Comparison of ENCODE assay signal across 14 cellular contexts in genomic region chr9:101376117-101376866, GRCh38. TPM values are rescaled to one million over a fixed set of nuclear protein-coding genes. Genes with fewer than 3 reads are reported as not detected.
DNase-seq lines count a peak whose midpoint lies in the region; ATAC-seq and TF ChIP-seq lines count a peak whose summit lies in the region.
"Had no signal": no experiment of that assay in that cellular context is flagged by ENCODE, and none has a peak within 500 bp of the region (broad histone marks: within the 10 kb centered on the region; RNA-seq: fewer than 3 reads in every experiment).

No MANE protein-coding gene starts in this region.

- no peak overlapping the region for H2AFZ ChIP-seq in IMR-90 (replicated peaks; ENCODE audit: low read length, poor library complexity)

- no peak overlapping the region for H2AK9ac ChIP-seq in IMR-90 (replicated peaks; ENCODE audit: low read depth, low read length, poor library complexity)

- ATAC-seq in IMR-90 (ENCODE audit: low read depth) = no peak
- no peak for ATAC-seq in left cardiac atrium
- no peak for ATAC-seq in HG03520 (IDR thresholded peaks at IDR 0.05; ENCODE audit: unreplicated experiment)
- ATAC-seq in T-cell (replicated peaks in 1 of 4) = no peak
- ATAC-seq in activated CD8-positive, alpha-beta T cell treated with anti-CD3 and anti-CD28 coated beads for 36 hours = no peak
- ATAC-seq: activated T-cell treated with anti-CD3 and anti-CD28 coated beads, Interleukin-2, amount 50 U/mL, for 72 hours had no signal

- H4K20me1 ChIP-seq in IMR-90 (ENCODE audit: insufficient read depth, low read length) = no peaks in the 10 kb centered on the region
- H4K20me1 ChIP-seq: BLaER1 treated with 17β-estradiol and CSF1 and Interleukin-3, amounts not matched to agents 10 nM and 100 nM had no signal

- no peak overlapping the region for H4K8ac ChIP-seq in IMR-90 (ENCODE audit: low read depth in 2 of 2, low read length in 2 of 2)

- H3K23ac ChIP-seq in IMR-90 (ENCODE audit: low read depth, low read length) = no peak overlapping the region

- no peaks in the 10 kb centered on the region for H3K79me1 ChIP-seq in IMR-90 (ENCODE audit: low read depth in 1 of 2, low read length in 2 of 2)

- in situ Hi-C loops in IMR-90 (cut with MboI; ENCODE audit: low sequenced_read_pairs) = no loop called here

- TF ChIP-seq RAD21 in IMR-90 (IDR thresholded peaks at IDR 0.05; ENCODE audit: low read length) = no peak

- no peak overlapping the region for H4K5ac ChIP-seq in IMR-90 (ENCODE audit: low read depth, low read length)

- H3K36me3 ChIP-seq in IMR-90 (ENCODE audit: control insufficient read depth, insufficient read depth, low read length) = no peaks in the 10 kb centered on the region
- H3K36me3 ChIP-seq: BLaER1 treated with 17β-estradiol and CSF1 and Interleukin-3, amounts not matched to agents 10 nM and 100 nM had no signal

- H4K91ac ChIP-seq in IMR-90 (ENCODE audit: insufficient read depth, low read depth, low read length) = no peak overlapping the region

- no peak overlapping the region for H3K4me3 Mint-ChIP-seq in T-cell
- H3K4me3 Mint-ChIP-seq in activated CD8-positive, alpha-beta T cell treated with anti-CD3 and anti-CD28 coated beads for 36 hours = no peak overlapping the region
- H3K4me3 Mint-ChIP-seq: activated T-cell treated with anti-CD3 and anti-CD28 coated beads, Interleukin-2, amount 50 U/mL, for 72 hours; memory B cell had no signal

- H3K4ac ChIP-seq in IMR-90 (ENCODE audit: low read depth, low read length) = no peak overlapping the region

- DNase-seq in AG08396 (ENCODE audit: low spot score) = peak; percentile 2
- peak; percentile 63 for DNase-seq in IMR-90
- peak; percentile 69 to 71 for DNase-seq in cardiac fibroblast (ENCODE audit: low read depth in 2 of 2)
- peak; percentile 40 for DNase-seq in myocyte (ENCODE audit: low read depth)
- no peak for DNase-seq in left cardiac atrium
- DNase-seq in T-cell = no peak
- DNase-seq in activated CD8-positive, alpha-beta T cell treated with anti-CD3 and anti-CD28 coated beads for 36 hours = no peak
- DNase-seq: activated CD4-positive, alpha-beta T cell treated with anti-CD3 and anti-CD28 coated beads for 1 hour; activated T-cell treated with anti-CD3 and anti-CD28 coated beads, Interleukin-2, amount 50 U/mL, for 72 hours; NCI-H2081 treated with DMSO at 0.1 percent for 48 hours; stimulated activated CD4-positive, alpha-beta T cell treated with anti-CD3 and anti-CD28 coated beads, Interleukin-1b, Interleukin-23, amount 100 ng/mL, for 48 hours had no signal

- H2BK15ac ChIP-seq in IMR-90 (ENCODE audit: low read depth, low read length) = no peak overlapping the region

- CTCF ChIA-PET in IMR-90 (lab: Yijun Ruan, JAX) (interaction anchor here (1.5 kb wide), 1 partner anchor 12 kb away, joined by 5 read pairs; no protein-coding TSS in a partner anchor), T-cell (lab: Charles Lee) (no interaction called here)
- CTCF ChIA-PET in activated CD8-positive, alpha-beta T cell treated with anti-CD3 and anti-CD28 coated beads for 36 hours (lab: Charles Lee) = interaction anchor here (1.6 to 1.7 kb wide), 2 partner anchors 12 to 13 kb away, joined by 3 to 4 read pairs; no protein-coding TSS in a partner anchor

- H3K27me3 Mint-ChIP-seq in T-cell = peaks cover 17 to 26% of the 10 kb centered on the region in 2 donors
- peaks cover 19% of the 10 kb centered on the region for H3K27me3 Mint-ChIP-seq in activated CD8-positive, alpha-beta T cell treated with anti-CD3 and anti-CD28 coated beads for 36 hours

- no peak overlapping the region for H3K27ac Mint-ChIP-seq in T-cell
- H3K27ac Mint-ChIP-seq in activated CD8-positive, alpha-beta T cell treated with anti-CD3 and anti-CD28 coated beads for 36 hours = no peak overlapping the region
- H3K27ac Mint-ChIP-seq: activated T-cell treated with anti-CD3 and anti-CD28 coated beads, Interleukin-2, amount 50 U/mL, for 72 hours; memory B cell had no signal

- no peak overlapping the region for H3K4me2 ChIP-seq in IMR-90 (ENCODE audit: low read depth, low read length)
- H3K4me2 ChIP-seq: BLaER1 treated with 17β-estradiol and CSF1 and Interleukin-3, amounts not matched to agents 10 nM and 100 nM had no signal

- H3K9ac ChIP-seq in IMR-90 (ENCODE audit: low read depth, low read length) = no peak overlapping the region
- H3K9ac ChIP-seq: BLaER1 treated with 17β-estradiol and CSF1 and Interleukin-3, amounts not matched to agents 10 nM and 100 nM had no signal

- H3K4me1 ChIP-seq in IMR-90 (ENCODE audit: control insufficient read depth, insufficient read depth, low read length) = 0 out of 2 replicates have a peak, but pooled peaks cover 2% of the 10 kb centered on the region
- H3K4me1 ChIP-seq: BLaER1 treated with 17β-estradiol and CSF1 and Interleukin-3, amounts not matched to agents 10 nM and 100 nM had no signal

- TF ChIP-seq CTCF in IMR-90 (conservative IDR thresholded peaks at IDR 0.05; ENCODE audit: low read depth, low read length) (no peak), cardiac fibroblast (IDR thresholded peaks at IDR 0.05; ENCODE audit: low read depth, low read length) (no peak)
- TF ChIP-seq CTCF in activated CD8-positive, alpha-beta T cell treated with anti-CD3 and anti-CD28 coated beads for 36 hours (IDR thresholded peaks at IDR 0.05) = no peak

- peaks cover 0 to 7% (median 5%) of the 10 kb centered on the region in 3 donors for H3K9me3 Mint-ChIP-seq in T-cell
- H3K9me3 Mint-ChIP-seq in activated CD8-positive, alpha-beta T cell treated with anti-CD3 and anti-CD28 coated beads for 36 hours = peaks cover 2% of the 10 kb centered on the region

- H3K9me3 ChIP-seq in IMR-90 (ENCODE audit: control insufficient read depth, insufficient read depth, low read length) = no peaks in the 10 kb centered on the region

- H3K27me3 ChIP-seq in IMR-90 (ENCODE audit: control insufficient read depth, insufficient read depth, low read length) = no peaks in the 10 kb centered on the region
- H3K27me3 ChIP-seq: BLaER1 treated with 17β-estradiol and CSF1 and Interleukin-3, amounts not matched to agents 10 nM and 100 nM had no signal

- no peaks in the 10 kb centered on the region for H3K9me1 ChIP-seq in IMR-90 (ENCODE audit: insufficient read depth, low read length)

- no peak overlapping the region for H3K18ac ChIP-seq in IMR-90 (ENCODE audit: low read depth, low read length)

- H3K36me3 Mint-ChIP-seq in T-cell = peaks cover 5% of the 10 kb centered on the region
- no peaks in the 10 kb centered on the region for H3K36me3 Mint-ChIP-seq in activated CD8-positive, alpha-beta T cell treated with anti-CD3 and anti-CD28 coated beads for 36 hours (ENCODE audit: low read depth)

- no peak overlapping the region for H2BK120ac ChIP-seq in IMR-90 (ENCODE audit: low read depth, low read length)

- POLR2A ChIA-PET in IMR-90 (lab: Charles Lee; ENCODE audit: unreplicated experiment) (no interaction called here), T-cell (lab: Charles Lee) (interaction anchor here in 1 of 2 donors (0.7 kb wide), 1 partner anchor 31 kb away, joined by 3 read pairs; no protein-coding TSS in a partner anchor)
- POLR2A ChIA-PET in activated CD8-positive, alpha-beta T cell treated with anti-CD3 and anti-CD28 coated beads for 36 hours (lab: Charles Lee) = no interaction called here

- no peak overlapping the region for H3K27ac ChIP-seq in IMR-90 (ENCODE audit: insufficient read depth, low read length)
- H3K27ac ChIP-seq: BLaER1 treated with 17β-estradiol and CSF1 and Interleukin-3, amounts not matched to agents 10 nM and 100 nM had no signal

- no peak overlapping the region for H2AK5ac ChIP-seq in IMR-90 (ENCODE audit: low read depth, low read length)

- intact Hi-C loops in IMR-90 (cut with micrococcal nuclease) (no loop called here), left cardiac atrium (cut with DNase I) (no loop called here)
- intact Hi-C loops in activated CD8-positive, alpha-beta T cell treated with anti-CD3 and anti-CD28 coated beads for 36 hours (cut with micrococcal nuclease) = no loop called here

- H2BK20ac ChIP-seq in IMR-90 (ENCODE audit: low read depth, low read length) = no peak overlapping the region

- dilution Hi-C loops in IMR-90 (cut with HindIII; ENCODE audit: low sequenced_read_pairs, unreplicated experiment) = no loop called here

- no peaks in the 10 kb centered on the region for H3K4me1 Mint-ChIP-seq in T-cell
- no peaks in the 10 kb centered on the region for H3K4me1 Mint-ChIP-seq in activated CD8-positive, alpha-beta T cell treated with anti-CD3 and anti-CD28 coated beads for 36 hours (ENCODE audit: low read depth)
- H3K4me1 Mint-ChIP-seq: memory B cell had no signal

- WGBS in IMR-90 (ENCODE audit: extremely low coverage in 2 of 2, insufficient read length in 1 of 2), 2 experiments = 83% methylated on average over 2 of the region's 6 CpGs; no CpG with 5 or more reads in 1 of the 2 experiments

- no peak overlapping the region for H3K4me3 ChIP-seq in IMR-90 (ENCODE audit: insufficient read depth, low read depth, low read length)
- H3K4me3 ChIP-seq in cardiac fibroblast (replicated peaks in 1 of 2; ENCODE audit: low read depth in 2 of 2, low read length in 2 of 2) = no peak overlapping the region
- H3K4me3 ChIP-seq: BLaER1 treated with 17β-estradiol and CSF1 and Interleukin-3, amounts not matched to agents 10 nM and 100 nM had no signal

- no peak for TF ChIP-seq POLR2A in IMR-90 (IDR thresholded peaks at IDR 0.05; ENCODE audit: low read depth, low read length)

- no peak overlapping the region for H3K14ac ChIP-seq in IMR-90 (replicated peaks; ENCODE audit: low read depth, low read length)

- no peak overlapping the region for H3K56ac ChIP-seq in IMR-90 (ENCODE audit: extremely low read depth, insufficient read depth, low read length)

- no TSS peak for BruUV-seq in IMR-90 (replicated peaks; lab: Mats Ljungman, UMichigan)

- H2BK5ac ChIP-seq in IMR-90 (ENCODE audit: low read depth, low read length, poor library complexity, severe bottlenecking) = no peak overlapping the region

RNA-seq across cellular contexts. Expression of gene BAAT, which starts 8.5 kb away (rescaled TPM):
- total RNA-seq in IMR-90 (2012; rRNA removed) (under 0.01 TPM in 1 of 2 replicates, not detected in the other), myocyte (0.37 and 1.8 TPM in 2 replicates), left cardiac atrium (under 1 TPM in 1 of 2 donors, not detected in 1; 0.16 TPM), T-cell (under 1 TPM in 3 of 5 donors, not detected in 2; 0.13 to 0.36 (median 0.35) TPM)
- polyA plus RNA-seq in IMR-90 (2012; rRNA removed) = not detected in 2 replicates
- polyA plus RNA-seq in IMR-90 (2012; cell fraction: cytosol; rRNA removed) = not detected in 2 replicates
- polyA plus RNA-seq in IMR-90 (2012; cell fraction: nucleus; rRNA removed; ENCODE audit: low replicate concordance) = 0.02 and 0.09 TPM in 2 replicates
- 0.03 TPM for polyA plus RNA-seq in myocyte (2012)
- total RNA-seq in activated CD8-positive, alpha-beta T cell treated with anti-CD3 and anti-CD28 coated beads for 36 hours = not detected

RNA-seq across cellular contexts. Expression of gene MRPL50, which starts 22.1 kb away (rescaled TPM):
- total RNA-seq in IMR-90 (2012; rRNA removed) (8.6 and 11.1 TPM in 2 replicates), myocyte (15.8 and 20.2 TPM in 2 replicates), left cardiac atrium (10 to 100 TPM; 15.0 to 19.9 TPM), T-cell (10 to 100 TPM in 3 of 5 donors, 1 to 10 TPM in 2; 7.4 to 16.7 (median 16.3) TPM)
- 6.4 and 7.5 TPM in 2 replicates for polyA plus RNA-seq in IMR-90 (2012; rRNA removed)
- 0.71 and 2.2 TPM in 2 replicates for polyA plus RNA-seq in IMR-90 (2012; cell fraction: cytosol; rRNA removed)
- 0.13 and 2.2 TPM in 2 replicates for polyA plus RNA-seq in IMR-90 (2012; cell fraction: nucleus; rRNA removed; ENCODE audit: low replicate concordance)
- polyA plus RNA-seq in myocyte (2012) = 6.9 TPM
- total RNA-seq in activated CD8-positive, alpha-beta T cell treated with anti-CD3 and anti-CD28 coated beads for 36 hours = 10 to 100 TPM; 16.3 to 16.7 TPM

RNA-seq across cellular contexts. Expression of gene ZNF189, which starts 22.4 kb away (rescaled TPM):
- total RNA-seq in IMR-90 (2012; rRNA removed) = 19.9 and 21.4 TPM in 2 replicates
- polyA plus RNA-seq in IMR-90 (2012; rRNA removed) = 3.7 and 5.9 TPM in 2 replicates
- 0.43 and 0.67 TPM in 2 replicates for polyA plus RNA-seq in IMR-90 (2012; cell fraction: cytosol; rRNA removed)
- polyA plus RNA-seq in IMR-90 (2012; cell fraction: nucleus; rRNA removed; ENCODE audit: low replicate concordance) = 1.2 and 18.2 TPM in 2 replicates
- 19.0 and 23.7 TPM in 2 replicates for total RNA-seq in myocyte
- polyA plus RNA-seq in myocyte (2012) = 6.7 TPM
- 10 to 100 TPM; 18.9 to 36.7 TPM for total RNA-seq in left cardiac atrium
- total RNA-seq in T-cell = 10 to 100 TPM in 4 of 5 donors, 1 to 10 TPM in 1; 9.2 to 17.4 (median 16.6) TPM
- 1 to 10 TPM; 6.7 to 8.3 TPM for total RNA-seq in activated CD8-positive, alpha-beta T cell treated with anti-CD3 and anti-CD28 coated beads for 36 hours

RNA-seq across cellular contexts. Expression of gene ALDOB, which starts 59.3 kb away (rescaled TPM):
- total RNA-seq in IMR-90 (2012; rRNA removed) (not detected in 2 replicates), myocyte (not detected in 2 replicates), left cardiac atrium (1 to 10 TPM in 1 of 2 donors, under 1 TPM in 1; 0.53 to 1.4 TPM), T-cell (1 to 10 TPM in 3 of 5 donors, not detected in 2; 1.3 to 2.1 (median 1.6) TPM)
- polyA plus RNA-seq in IMR-90 (2012; rRNA removed) = not detected in 2 replicates
- not detected in 2 replicates for polyA plus RNA-seq in IMR-90 (2012; cell fraction: cytosol; rRNA removed)
- not detected in 2 replicates for polyA plus RNA-seq in IMR-90 (2012; cell fraction: nucleus; rRNA removed; ENCODE audit: low replicate concordance)
- 0.13 TPM for polyA plus RNA-seq in myocyte (2012)
- total RNA-seq in activated CD8-positive, alpha-beta T cell treated with anti-CD3 and anti-CD28 coated beads for 36 hours = not detected
- total RNA-seq: activated T-cell treated with anti-CD3 and anti-CD28 coated beads, Interleukin-2, amount 50 U/mL, for 72 hours had no signal

Comparison
In these comparisons a context has a peak if more than half of its experiments do, and no peak if none do; other contexts are left out.
1. DNase-seq: peak in AG08396 (single experiment), IMR-90 (single experiment), cardiac fibroblast (2 of 2) and myocyte (single experiment); none in left cardiac atrium (single experiment), T-cell (0 of 34) and activated CD8-positive, alpha-beta T cell treated with anti-CD3 and anti-CD28 coated beads for 36 hours (single experiment).
2. CTCF ChIA-PET loops: an anchor here in IMR-90 (1.5 kb wide) and activated CD8-positive, alpha-beta T cell treated with anti-CD3 and anti-CD28 coated beads for 36 hours (1.6 to 1.7 kb wide); none called in T-cell.